In genomic region chr11:75369846-75370245, GRCh38 we compare ENCODE assay signal across 15 cellular contexts. TPM values are rescaled to one million over a fixed set of nuclear protein-coding genes. Genes with fewer than 3 reads are reported as not detected.
A peak's percentile ranks its signal among the peaks of the same experiment; 100 is the strongest.
DNase-seq lines count a peak whose midpoint lies in the region; ATAC-seq and TF ChIP-seq lines count a peak whose summit lies in the region.
"Had no signal": no experiment of that assay in that cellular context is flagged by ENCODE, and none has a peak within 500 bp of the region (broad histone marks: within the 10 kb centered on the region; RNA-seq: fewer than 3 reads in every experiment).

No MANE protein-coding gene starts in this region.

- no peaks in the 10 kb centered on the region for H3K36me3 Mint-ChIP-seq in immature natural killer cell

- peak overlapping the region in 5 of 6 donors; percentile 61 to 86 (median 79) for H3K27ac Mint-ChIP-seq in immature natural killer cell

- intact Hi-C loops in Right ventricle myocardium inferior (cut with DNase I), result no loop called here
- intact Hi-C loops in left ventricle myocardium inferior (cut with micrococcal nuclease), result no loop called here
- intact Hi-C loops in aorta (cut with DNase I), result no loop called here

- no peak overlapping the region for H3K27ac ChIP-seq in left ventricle myocardium inferior (replicated peaks)
- no peak overlapping the region for H3K27ac ChIP-seq in aorta (ENCODE audit: low read depth in 1 of 2, low read length in 2 of 2)
- H3K27ac ChIP-seq: cardiac muscle cell had no signal

- peaks cover 0 to 6% (median 2%) of the 10 kb centered on the region in 6 donors for H3K9me3 Mint-ChIP-seq in immature natural killer cell

- peaks cover 44 to 51% of the 10 kb centered on the region in 2 donors for H3K4me1 Mint-ChIP-seq in immature natural killer cell

- DNase-seq in Right ventricle myocardium inferior (ENCODE audit: missing footprints) (no peak), left ventricle myocardium inferior (no peak), SKM-1 (lab: John Stamatoyannopoulos, UW; ENCODE audit: unreplicated experiment) (peak; percentile 77), immature natural killer cell (no peak), aorta (peak; percentile 26 to 69), NCI-H1092 treated with DMSO at 0.1 percent for 48 hours (lab: John Stamatoyannopoulos, UW) (no peak), mesenteric fat pad (ENCODE audit: low spot score) (no peak), DMS79 (lab: John Stamatoyannopoulos, UW) (no peak)
- DNase-seq: activated gamma-delta T cell treated with Interleukin-2 at 50 U/mL for 16 hours, glutamatergic neuron, left colon, NCI-H1694, NCI-H524 treated with DMSO at 0.1 percent for 48 hours, occipital lobe had no signal

- peaks cover 18% of the 10 kb centered on the region for H3K9me3 ChIP-seq in left ventricle myocardium inferior (replicated peaks)
- peaks cover 4% of the 10 kb centered on the region for H3K9me3 ChIP-seq in aorta (ENCODE audit: control insufficient read depth, low read length)

- H3K4me3 ChIP-seq in left ventricle myocardium inferior (no peak overlapping the region), aorta (ENCODE audit: low read length in 2 of 2) (no peak overlapping the region)
- H3K4me3 ChIP-seq: cardiac muscle cell had no signal

- no peak for TF ChIP-seq CTCF in left ventricle myocardium inferior (IDR thresholded peaks at IDR 0.05; ENCODE audit: borderline replicate concordance)

- H3K4me1 ChIP-seq in left ventricle myocardium inferior (no peaks in the 10 kb centered on the region), aorta (ENCODE audit: control insufficient read depth in 1 of 2, insufficient read depth in 2 of 2, low read length in 2 of 2) (no peaks in the 10 kb centered on the region)

- H3K36me3 ChIP-seq in left ventricle myocardium inferior (no peaks in the 10 kb centered on the region), aorta (ENCODE audit: control insufficient read depth in 1 of 2, insufficient read depth in 2 of 2, low read length in 1 of 2) (no peaks in the 10 kb centered on the region)
- H3K36me3 ChIP-seq: cardiac muscle cell had no signal

- peak overlapping the region; percentile 56 to 80 (median 75) for H3K4me3 Mint-ChIP-seq in immature natural killer cell

- 67 to 76% methylated on average over 3 of the region's 3 CpGs for WGBS in aorta, 2 donors

- ATAC-seq in Right ventricle myocardium inferior (peak; percentile 63), aorta (ENCODE audit: low FRiP score) (no peak)
- ATAC-seq: left colon had no signal

- no peaks in the 10 kb centered on the region for H3K27me3 Mint-ChIP-seq in immature natural killer cell (ENCODE audit: low read depth in 3 of 3)

- no peaks in the 10 kb centered on the region for H3K27me3 ChIP-seq in left ventricle myocardium inferior (ENCODE audit: low read depth)
- no peaks in the 10 kb centered on the region for H3K27me3 ChIP-seq in aorta (ENCODE audit: control insufficient read depth in 1 of 2, insufficient read depth in 2 of 2, low read length in 1 of 2)
- H3K27me3 ChIP-seq: cardiac muscle cell had no signal

RNA-seq across cellular contexts. Expression of gene ARRB1, which starts 18.4 kb away (rescaled TPM):
- total RNA-seq in Right ventricle myocardium inferior (30.3 TPM), left ventricle myocardium inferior (25.9 TPM), aorta (10 to 100 TPM; 31.3 to 76.1 TPM), mesenteric fat pad (112 TPM)
- polyA plus RNA-seq in immature natural killer cell (10 to 100 TPM; 28.7 to 51.1 (median 41.5) TPM), aorta (10 to 100 TPM in 1 of 2 donors, 1 to 10 TPM in 1; 5.8 to 10.8 TPM)

RNA-seq across cellular contexts. Expression of gene RPS3, which starts 29.5 kb away (rescaled TPM):
- total RNA-seq in Right ventricle myocardium inferior (972 TPM), left ventricle myocardium inferior (864 TPM), aorta (1,000 to 10,000 TPM; 1,466 to 1,593 TPM), mesenteric fat pad (1,433 TPM)
- polyA plus RNA-seq in immature natural killer cell (1,000 to 10,000 TPM; 2,605 to 4,768 (median 2,974) TPM), aorta (1,000 to 10,000 TPM; 2,194 to 3,688 TPM)

Comparison
In these comparisons a context has a peak if more than half of its experiments do, and no peak if none do; other contexts are left out.
1. DNase-seq: peak in SKM-1 (single experiment) and aorta (2 of 2); none in Right ventricle myocardium inferior (single experiment), left ventricle myocardium inferior (single experiment), immature natural killer cell (0 of 3), NCI-H1092 treated with DMSO at 0.1 percent for 48 hours (single experiment), mesenteric fat pad (single experiment) and DMS79 (single experiment).